1 cellular context compared by ENCODE assay signal in the genomic region with DNA sequence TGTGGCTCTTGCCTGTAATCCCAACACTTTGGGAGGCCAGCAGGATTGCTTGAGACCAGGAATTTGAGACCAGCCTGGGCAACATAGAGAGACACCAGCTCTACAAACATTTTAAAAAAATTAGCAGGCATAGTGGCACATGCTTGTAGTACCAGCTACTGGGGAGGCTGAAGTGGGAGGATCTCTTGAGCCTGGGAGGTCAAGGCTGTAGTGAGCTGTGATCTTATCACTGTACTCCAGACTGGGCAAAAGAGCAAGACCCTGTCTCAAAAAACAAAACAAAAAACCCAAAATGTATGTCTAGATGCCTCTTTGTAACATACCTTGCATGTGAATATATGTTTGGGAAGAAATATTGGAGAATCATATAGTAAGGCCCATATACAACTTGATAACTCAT.
TF ChIP-seq lines count a peak whose summit lies in the region.

No MANE protein-coding gene starts in this region.

TF ChIP-seq in SK-N-SH treated with all-trans-retinoic acid at 6 μM for 48 hours, 23 proteins besides CTCF, POLR2A, EP300 and RAD21 (continued from another document):
- TF ChIP-seq, protein P1, sequence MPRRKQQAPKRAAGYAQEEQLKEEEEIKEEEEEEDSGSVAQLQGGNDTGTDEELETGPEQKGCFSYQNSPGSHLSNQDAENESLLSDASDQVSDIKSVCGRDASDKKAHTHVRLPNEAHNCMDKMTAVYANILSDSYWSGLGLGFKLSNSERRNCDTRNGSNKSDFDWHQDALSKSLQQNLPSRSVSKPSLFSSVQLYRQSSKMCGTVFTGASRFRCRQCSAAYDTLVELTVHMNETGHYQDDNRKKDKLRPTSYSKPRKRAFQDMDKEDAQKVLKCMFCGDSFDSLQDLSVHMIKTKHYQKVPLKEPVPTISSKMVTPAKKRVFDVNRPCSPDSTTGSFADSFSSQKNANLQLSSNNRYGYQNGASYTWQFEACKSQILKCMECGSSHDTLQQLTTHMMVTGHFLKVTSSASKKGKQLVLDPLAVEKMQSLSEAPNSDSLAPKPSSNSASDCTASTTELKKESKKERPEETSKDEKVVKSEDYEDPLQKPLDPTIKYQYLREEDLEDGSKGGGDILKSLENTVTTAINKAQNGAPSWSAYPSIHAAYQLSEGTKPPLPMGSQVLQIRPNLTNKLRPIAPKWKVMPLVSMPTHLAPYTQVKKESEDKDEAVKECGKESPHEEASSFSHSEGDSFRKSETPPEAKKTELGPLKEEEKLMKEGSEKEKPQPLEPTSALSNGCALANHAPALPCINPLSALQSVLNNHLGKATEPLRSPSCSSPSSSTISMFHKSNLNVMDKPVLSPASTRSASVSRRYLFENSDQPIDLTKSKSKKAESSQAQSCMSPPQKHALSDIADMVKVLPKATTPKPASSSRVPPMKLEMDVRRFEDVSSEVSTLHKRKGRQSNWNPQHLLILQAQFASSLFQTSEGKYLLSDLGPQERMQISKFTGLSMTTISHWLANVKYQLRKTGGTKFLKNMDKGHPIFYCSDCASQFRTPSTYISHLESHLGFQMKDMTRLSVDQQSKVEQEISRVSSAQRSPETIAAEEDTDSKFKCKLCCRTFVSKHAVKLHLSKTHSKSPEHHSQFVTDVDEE (CRISPR knock-in tag; IDR thresholded peaks at IDR 0.05), result no peak
- TF ChIP-seq OSR1 (CRISPR knock-in tag; IDR thresholded peaks at IDR 0.05), result no peak
